In the genomic region with DNA sequence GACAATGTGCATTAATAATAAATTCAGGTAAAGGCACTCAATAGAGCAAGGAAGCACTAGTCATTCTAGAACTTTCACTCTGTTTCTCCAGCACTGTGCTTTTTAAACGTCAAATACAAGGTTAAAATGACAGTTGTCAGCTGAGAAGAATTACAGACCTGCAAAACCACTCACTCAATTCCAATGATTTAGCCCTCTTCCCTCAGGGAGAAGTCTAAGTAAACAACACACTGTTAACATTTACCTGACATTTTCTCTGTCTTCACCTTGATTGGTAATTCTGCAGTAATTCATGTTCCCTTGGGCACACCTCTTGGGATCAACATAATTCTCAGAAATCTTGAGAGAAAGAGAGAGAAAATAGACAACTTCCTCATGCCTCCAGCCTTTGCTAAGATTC, we compare ENCODE assay signal across 12 cellular contexts.
DNase-seq lines count a peak whose midpoint lies in the region; TF ChIP-seq lines count a peak whose summit lies in the region.
"Had no signal": no experiment of that assay in that cellular context is flagged by ENCODE, and none has a peak within 500 bp of the region (broad histone marks: within the 10 kb centered on the region; RNA-seq: fewer than 3 reads in every experiment).

No MANE protein-coding gene starts in this region.

- intact Hi-C loops in CD14-positive monocyte (cut with micrococcal nuclease), result no loop called here

- no peaks in the 10 kb centered on the region for H4K20me1 ChIP-seq in neural cell (ENCODE audit: insufficient read depth)

- H3K4me1 Mint-ChIP-seq in CD14-positive monocyte, result no peaks in the 10 kb centered on the region
- H3K4me1 Mint-ChIP-seq: CD8-positive, alpha-beta memory T cell had no signal

- no peak for TF ChIP-seq CTCF in neural cell (IDR thresholded peaks at IDR 0.05; ENCODE audit: poor library complexity, severe bottlenecking)
- TF ChIP-seq CTCF in CD14-positive monocyte (IDR thresholded peaks at IDR 0.05), result no peak

- H3K4me3 ChIP-seq in neural cell (ENCODE audit: low read length), result no peak overlapping the region

- peaks cover 0 to 7% (median 0%) of the 10 kb centered on the region in 7 donors for H3K9me3 Mint-ChIP-seq in CD14-positive monocyte

- TF ChIP-seq RAD21 in neural cell (conservative IDR thresholded peaks at IDR 0.05), result peak; percentile 24

- H3K79me2 ChIP-seq in neural cell (replicated peaks; ENCODE audit: insufficient read depth, low read length), result no peaks in the 10 kb centered on the region

- no peak overlapping the region for H3K27ac ChIP-seq in neural cell (ENCODE audit: low read length)
- H3K27ac ChIP-seq: 22Rv1 had no signal

- H3K4me2 ChIP-seq in neural cell (ENCODE audit: low read length), result no peak overlapping the region

- no peak overlapping the region for H2AFZ ChIP-seq in neural cell (ENCODE audit: low read depth, low read length)

- no peaks in the 10 kb centered on the region for H3K27me3 Mint-ChIP-seq in CD14-positive monocyte (ENCODE audit: low read depth in 3 of 3)
- H3K27me3 Mint-ChIP-seq: CD8-positive, alpha-beta memory T cell had no signal

- peak; percentile 92 for TF ChIP-seq EP300 in neural cell (conservative IDR thresholded peaks at IDR 0.05; ENCODE audit: poor library complexity, severe bottlenecking)

- no peaks in the 10 kb centered on the region for H3K36me3 ChIP-seq in neural cell (ENCODE audit: insufficient read depth, low read length)

- H3K9me2 ChIP-seq in neural cell (ENCODE audit: insufficient read depth, low read length), result no peaks in the 10 kb centered on the region

- H3K36me3 Mint-ChIP-seq in CD14-positive monocyte, result no peaks in the 10 kb centered on the region
- H3K36me3 Mint-ChIP-seq: CD8-positive, alpha-beta memory T cell had no signal

- H3K4me3 Mint-ChIP-seq in CD14-positive monocyte, result no peak overlapping the region
- H3K4me3 Mint-ChIP-seq: CD8-positive, alpha-beta memory T cell had no signal

- no peaks in the 10 kb centered on the region for H3K27me3 ChIP-seq in neural cell (ENCODE audit: insufficient read depth, low read depth, low read length)

- H3F3A ChIP-seq in neural cell (ENCODE audit: insufficient read depth, low read length, poor library complexity, severe bottlenecking), result no peaks in the 10 kb centered on the region

- DNase-seq in NCI-H345 (lab: John Stamatoyannopoulos, UW) (peak; percentile 13), NCI-H345 treated with DMSO at 0.1 percent for 48 hours (lab: John Stamatoyannopoulos, UW; ENCODE audit: unreplicated experiment) (no peak), SK-N-DZ (ENCODE audit: low spot score) (peak; percentile 25), CD14-positive monocyte (ENCODE audit: low spot score) (no peak), anterior cingulate cortex (lab: John Stamatoyannopoulos, UW) (no peak)
- no peak for DNase-seq in stimulated activated CD4-positive, alpha-beta T cell treated with anti-CD3 and anti-CD28 coated beads, Interleukin-15, amount 100 ng/mL, for 24 hours
- DNase-seq: CD8-positive, alpha-beta memory T cell; DMS53; GF-D8; IMR-90 had no signal

- no peak overlapping the region for H3K27ac Mint-ChIP-seq in CD14-positive monocyte
- H3K27ac Mint-ChIP-seq: CD8-positive, alpha-beta memory T cell had no signal

- H3K9me3 ChIP-seq in neural cell (ENCODE audit: low read length), result no peaks in the 10 kb centered on the region

- H3K9ac ChIP-seq in neural cell (ENCODE audit: low read length), result no peak overlapping the region

TF ChIP-seq in neural cell, 6 proteins besides CTCF, POLR2A, EP300 and RAD21:
- peak; percentile 93 for TF ChIP-seq POLR2AphosphoS5 (IDR thresholded peaks at IDR 0.05)
- TF ChIP-seq TAF1 (IDR thresholded peaks at IDR 0.05; ENCODE audit: low read depth), result no peak
- TF ChIP-seq SMC3 (conservative IDR thresholded peaks at IDR 0.05; ENCODE audit: poor library complexity), result no peak
TF ChIP-seq in neural cell: peak in this region for 1.

Comparison
In these comparisons a context has a peak if more than half of its experiments do, and no peak if none do; other contexts are left out.
1. DNase-seq: peak in NCI-H345 (single experiment) and SK-N-DZ (single experiment); none in NCI-H345 treated with DMSO at 0.1 percent for 48 hours (single experiment), CD14-positive monocyte (single experiment), anterior cingulate cortex (0 of 58) and stimulated activated CD4-positive, alpha-beta T cell treated with anti-CD3 and anti-CD28 coated beads, Interleukin-15, amount 100 ng/mL, for 24 hours (single experiment).